ENCODE assay signal across 8 cellular contexts in genomic region chr12:57239587-57240068, GRCh38. TPM values are rescaled to one million over a fixed set of nuclear protein-coding genes. Genes with fewer than 3 reads are reported as not detected.
DNase-seq lines count a peak whose midpoint lies in the region; ATAC-seq and TF ChIP-seq lines count a peak whose summit lies in the region.

No MANE protein-coding gene starts in this region.

- peak overlapping the region; percentile 94 for H3K4me2 ChIP-seq in fibroblast of lung (ENCODE audit: extremely low read depth, insufficient read depth, low read length)

- intact Hi-C loops in Right ventricle myocardium superior (cut with DNase I) = no loop called here
- intact Hi-C loops in spleen (cut with DNase I; ENCODE audit: low total_unique reads) = loop anchor here (2.0 kb wide), 1 partner anchor 23 kb away; the partner anchor contains the start of gene NXPH4

- no peaks in the 10 kb centered on the region for H4K20me1 ChIP-seq in fibroblast of lung (ENCODE audit: control insufficient read depth, extremely low read depth, insufficient read depth, low read length)

- TF ChIP-seq POLR2A in spleen (IDR thresholded peaks at IDR 0.05) (no peak), GM18505 (IDR thresholded peaks at IDR 0.05; ENCODE audit: borderline replicate concordance, extremely low read depth, insufficient read depth, insufficient read length) (no peak)

- no peak for TF ChIP-seq CTCF in cardiac muscle cell (IDR thresholded peaks at IDR 0.05; ENCODE audit: low read depth, low read length)
- TF ChIP-seq CTCF in fibroblast of lung (conservative IDR thresholded peaks at IDR 0.05 in 1 of 2, IDR thresholded peaks at IDR 0.05 in 1 of 2; ENCODE audit: low read depth in 1 of 2, low read length in 2 of 2) = no peak
- TF ChIP-seq CTCF in spleen (IDR thresholded peaks at IDR 0.05 in 8 of 11, conservative IDR thresholded peaks at IDR 0.05 in 3 of 11) = no peak

- H3K4me1 ChIP-seq in cardiac muscle cell (ENCODE audit: low read depth) = peaks cover 10% of the 10 kb centered on the region
- H3K4me1 ChIP-seq in SJSA1 (replicated peaks) = peaks cover 30% of the 10 kb centered on the region
- H3K4me1 ChIP-seq in fibroblast of lung (ENCODE audit: control insufficient read depth, extremely low read depth, insufficient read depth, low read length) = peaks cover 35% of the 10 kb centered on the region
- peaks cover 64 to 96% (median 92%) of the 10 kb centered on the region in 6 donors for H3K4me1 ChIP-seq in spleen

- peak overlapping the region; percentile 60 for H3K9ac ChIP-seq in fibroblast of lung (ENCODE audit: insufficient read depth, low read length)

- WGBS in spleen, 5 donors = 1 to 5% (median 3%) methylated on average over 15 of the region's 15 CpGs

- H3K36me3 ChIP-seq in cardiac muscle cell = no peaks in the 10 kb centered on the region
- peaks cover 14% of the 10 kb centered on the region for H3K36me3 ChIP-seq in SJSA1
- H3K36me3 ChIP-seq in fibroblast of lung (ENCODE audit: control insufficient read depth, insufficient read depth, low read length) = peaks cover 4% of the 10 kb centered on the region
- H3K36me3 ChIP-seq in spleen = peaks cover 0 to 11% (median 0%) of the 10 kb centered on the region in 6 donors

- H3K9me3 ChIP-seq in cardiac muscle cell (ENCODE audit: low read depth) (no peaks in the 10 kb centered on the region), SJSA1 (replicated peaks) (no peaks in the 10 kb centered on the region), fibroblast of lung (ENCODE audit: control insufficient read depth, insufficient read depth, low read depth, low read length) (no peaks in the 10 kb centered on the region), spleen (no peaks in the 10 kb centered on the region)

- DNase-seq in cardiac muscle cell (ENCODE audit: low read depth in 1 of 2, low spot score in 1 of 2) (no peak), Right ventricle myocardium superior (no peak), SJSA1 (ENCODE audit: low read depth in 1 of 2, low spot score in 2 of 2) (peak in 1 of 2 experiments; percentile 40), fibroblast of lung (ENCODE audit: low read depth in 2 of 2) (peak in 1 of 2 donors; percentile 23), spleen (no peak), middle frontal gyrus (ENCODE audit: extremely low spot score, low spot score) (no peak), putamen (ENCODE audit: low spot score) (no peak)

- H2AFZ ChIP-seq in fibroblast of lung (ENCODE audit: low read length) = no peak overlapping the region

- H3K27me3 ChIP-seq in cardiac muscle cell (peaks cover 89% of the 10 kb centered on the region), SJSA1 (replicated peaks) (peaks cover 5% of the 10 kb centered on the region; the same call in 1 of the 2 replicates), fibroblast of lung (ENCODE audit: control insufficient read depth, insufficient read depth, low read length) (peaks cover 16% of the 10 kb centered on the region), spleen (replicated peaks in 1 of 7) (peaks cover 0 to 96% (median 82%) of the 10 kb centered on the region in 7 donors)

- ATAC-seq in Right ventricle myocardium superior (ENCODE audit: poor library complexity) = no peak
- ATAC-seq in GM18505 (IDR thresholded peaks at IDR 0.05; ENCODE audit: unreplicated experiment) = no peak

- H3K27ac ChIP-seq in cardiac muscle cell (no peak overlapping the region), SJSA1 (no peak overlapping the region), fibroblast of lung (ENCODE audit: insufficient read depth, low read length) (no peak overlapping the region), spleen (peak overlapping the region in 5 of 8 donors; percentile 18 to 68 (median 41))

- peak overlapping the region; percentile 31 for H3K4me3 ChIP-seq in cardiac muscle cell
- H3K4me3 ChIP-seq in SJSA1 = peak overlapping the region; percentile 45
- H3K4me3 ChIP-seq in fibroblast of lung (replicated peaks in 1 of 4; ENCODE audit: control extremely low read depth in 1 of 4, insufficient read depth in 1 of 4, low read depth in 3 of 4, low read length in 4 of 4) = peak overlapping the region; percentile 33 to 77 (median 64)
- peak overlapping the region; percentile 43 to 77 (median 51) for H3K4me3 ChIP-seq in spleen

- no peaks in the 10 kb centered on the region for H3K79me2 ChIP-seq in fibroblast of lung (ENCODE audit: control insufficient read depth, insufficient read depth, low read length)

RNA-seq across cellular contexts. Expression of gene SHMT2, which starts 10.1 kb away (rescaled TPM):
- 94.0 and 110 TPM in 2 replicates for total RNA-seq in cardiac muscle cell
- 59.9 and 64.7 TPM in 2 replicates for polyA plus RNA-seq in cardiac muscle cell
- total RNA-seq in Right ventricle myocardium superior = 26.8 TPM
- total RNA-seq in SJSA1 (2014; rRNA removed; shearing (Covaris generic)) = 94.1 and 130 TPM in 2 replicates
- total RNA-seq in fibroblast of lung = 358 and 380 TPM in 2 replicates
- 139 and 154 TPM in 2 replicates for polyA plus RNA-seq in fibroblast of lung
- 144 and 150 TPM in 2 replicates for polyA plus RNA-seq in fibroblast of lung (2012)
- polyA minus RNA-seq in fibroblast of lung (ENCODE audit: low replicate concordance) = 360 and 376 TPM in 2 replicates
- 10 to 100 TPM; 52.2 to 86.6 (median 63.8) TPM for total RNA-seq in spleen
- polyA plus RNA-seq in spleen = 10 to 100 TPM; 47.3 to 72.7 (median 57.8) TPM

RNA-seq across cellular contexts. Expression of gene STAC3, which starts 11.4 kb away (rescaled TPM):
- total RNA-seq in cardiac muscle cell = 15.3 and 28.4 TPM in 2 replicates
- 5.4 and 6.6 TPM in 2 replicates for polyA plus RNA-seq in cardiac muscle cell
- total RNA-seq in Right ventricle myocardium superior = 1.2 TPM
- 0.68 TPM in 1 of 2 replicates, not detected in the other for total RNA-seq in SJSA1 (2014; rRNA removed; shearing (Covaris generic))
- total RNA-seq in fibroblast of lung = 0.26 and 0.33 TPM in 2 replicates
- polyA plus RNA-seq in fibroblast of lung = 0.18 and 0.33 TPM in 2 replicates
- polyA plus RNA-seq in fibroblast of lung (2012) = 0.38 and 0.51 TPM in 2 replicates
- polyA minus RNA-seq in fibroblast of lung (ENCODE audit: low replicate concordance) = 1.4 TPM in 1 of 2 replicates, not detected in the other
- total RNA-seq in spleen = 1 to 10 TPM; 3.4 to 9.8 (median 5.6) TPM
- polyA plus RNA-seq in spleen = 10 to 100 TPM; 10.1 to 16.4 (median 10.4) TPM

RNA-seq across cellular contexts. Expression of gene NXPH4, which starts 23.0 kb away (rescaled TPM):
- 0.80 and 1.1 TPM in 2 replicates for total RNA-seq in cardiac muscle cell
- polyA plus RNA-seq in cardiac muscle cell = 0.27 and 0.61 TPM in 2 replicates
- total RNA-seq in Right ventricle myocardium superior = 0.70 TPM
- total RNA-seq in SJSA1 (2014; rRNA removed; shearing (Covaris generic)) = 0.13 TPM in 1 of 2 replicates, not detected in the other
- total RNA-seq in fibroblast of lung = 0.50 and 1.0 TPM in 2 replicates
- polyA plus RNA-seq in fibroblast of lung = 0.30 and 1.9 TPM in 2 replicates
- polyA plus RNA-seq in fibroblast of lung (2012) = 1.6 and 10.2 TPM in 2 replicates
- 1.0 and 12.0 TPM in 2 replicates for polyA minus RNA-seq in fibroblast of lung (ENCODE audit: low replicate concordance)
- under 1 TPM in 3 of 7 donors, not detected in 4; 0.28 to 0.60 (median 0.54) TPM for total RNA-seq in spleen
- polyA plus RNA-seq in spleen = under 1 TPM; 0.11 to 0.19 (median 0.15) TPM

Comparison
In these comparisons a context has a peak if more than half of its experiments do, and no peak if none do; other contexts are left out.
1. H3K27ac ChIP-seq: peak in spleen (5 of 8); none in cardiac muscle cell (single experiment), SJSA1 (single experiment) and fibroblast of lung (single experiment).
2. Peak in every context shown above with its lines, with median percentiles within 50 percentile points of each other: H3K4me3 ChIP-seq.